ENCODE assay signal across 1 cellular context in genomic region chr7:2314209-2314955, GRCh38.
TF ChIP-seq lines count a peak whose summit lies in the region.

Gene SNX8, minus strand, starts transcription at chr7:2314441. Its CDS starts 20 bp downstream, at chr7:2314421.

TF ChIP-seq in GM12878, 131 proteins besides CTCF, POLR2A, EP300 and RAD21 (continued from another document and continues in another):
- TF ChIP-seq ZNF687 (IDR thresholded peaks at IDR 0.05) (peak; percentile 71), GATAD2B (conservative IDR thresholded peaks at IDR 0.05; ENCODE audit: low read depth) (peak; percentile 73), ZNF24 (IDR thresholded peaks at IDR 0.05) (peak; percentile 100), ATF7 (IDR thresholded peaks at IDR 0.05; ENCODE audit: low read depth) (peak; percentile 73), NFIC (IDR thresholded peaks at IDR 0.05; ENCODE audit: low read depth, low read length) (no peak), POLR2AphosphoS2 (IDR thresholded peaks at IDR 0.05; ENCODE audit: low read depth, low read length) (0 out of 2 replicates have a peak, but pooled peaks have one; percentile 50), SUPT20H (IDR thresholded peaks at IDR 0.05; ENCODE audit: borderline replicate concordance, control insufficient read depth, low read depth, low read length) (no peak), FOS (IDR thresholded peaks at IDR 0.05; ENCODE audit: borderline replicate concordance, extremely low read depth, insufficient read length) (peak; percentile 19), POLR2AphosphoS5 (IDR thresholded peaks at IDR 0.05; ENCODE audit: low read length) (peak; percentile 74; the same call in 1 of the 2 replicates), NKRF (conservative IDR thresholded peaks at IDR 0.05) (peak; percentile 46), MLLT1 (IDR thresholded peaks at IDR 0.05) (peak; percentile 65; the same call in 1 of the 2 replicates), RUNX3 (IDR thresholded peaks at IDR 0.05; ENCODE audit: low read length) (peak; percentile 64), RELA (IDR thresholded peaks at IDR 0.05; ENCODE audit: borderline replicate concordance, partially characterized antibody) (peak; percentile 9), CEBPZ (IDR thresholded peaks at IDR 0.05; ENCODE audit: low read depth, low read length) (no peak), EGR1 (IDR thresholded peaks at IDR 0.05; ENCODE audit: borderline replicate concordance in 1 of 2, low read depth in 2 of 2, low read length in 2 of 2) (peak in 1 of 2 experiments; percentile 92; a peak in 2 of 3 replicates), CREM (IDR thresholded peaks at IDR 0.05; ENCODE audit: low read depth) (peak; percentile 51; the same call in 1 of the 2 replicates), IRF4 (IDR thresholded peaks at IDR 0.05; ENCODE audit: low read depth, low read length) (0 out of 2 replicates have a peak, but pooled peaks have one; percentile 48), ZNF207 (IDR thresholded peaks at IDR 0.05; ENCODE audit: borderline replicate concordance) (no peak), USF1 (IDR thresholded peaks at IDR 0.05; ENCODE audit: borderline replicate concordance, extremely low read length, insufficient read depth, low read depth, low read length) (peak; percentile 92), SUZ12 (IDR thresholded peaks at IDR 0.05; ENCODE audit: unreplicated experiment) (no peak), MEF2B (IDR thresholded peaks at IDR 0.05; ENCODE audit: partially characterized antibody, poor library complexity, severe bottlenecking) (no peak), E4F1 (IDR thresholded peaks at IDR 0.05; ENCODE audit: borderline replicate concordance, partially characterized antibody) (peak; percentile 60), USF2 (IDR thresholded peaks at IDR 0.05; ENCODE audit: borderline replicate concordance, low read depth, low read length) (peak; percentile 79), POU2F2 (IDR thresholded peaks at IDR 0.05; ENCODE audit: borderline replicate concordance, low read depth, low read length) (0 out of 3 replicates have a peak, but pooled peaks have one; percentile 38), MTA2 (IDR thresholded peaks at IDR 0.05; ENCODE audit: low read depth) (peak; percentile 75), CHD4 (IDR thresholded peaks at IDR 0.05) (no peak), LARP7 (IDR thresholded peaks at IDR 0.05) (peak; percentile 78), SPI1 (IDR thresholded peaks at IDR 0.05; ENCODE audit: borderline replicate concordance, insufficient read depth, low read depth, low read length) (peak; percentile 89; the same call in 1 of the 2 replicates), NRF1 (conservative IDR thresholded peaks at IDR 0.05; ENCODE audit: low read depth, low read length) (peak; percentile 54), IKZF1 (conservative IDR thresholded peaks at IDR 0.05) (peak; percentile 68; the same call in 1 of the 2 replicates), RAD51 (IDR thresholded peaks at IDR 0.05) (peak; percentile 65), CEBPB (IDR thresholded peaks at IDR 0.05; ENCODE audit: borderline replicate concordance in 1 of 2, low read depth in 2 of 2, low read length in 2 of 2) (0 out of 4 replicates have a peak, but pooled peaks of 1 of the 2 experiments have one; percentile 19), SP1 (IDR thresholded peaks at IDR 0.05; ENCODE audit: low read depth, low read length) (peak; percentile 73), ATF3 (IDR thresholded peaks at IDR 0.05; ENCODE audit: borderline replicate concordance, extremely low read depth, low read depth, low read length) (peak; percentile 82; the same call in 1 of the 2 replicates), TCF3 (IDR thresholded peaks at IDR 0.05; ENCODE audit: borderline replicate concordance, insufficient read depth, low read depth, low read length) (peak; percentile 70; the same call in 1 of the 2 replicates), RBBP5 (conservative IDR thresholded peaks at IDR 0.05) (no peak), YY1 (IDR thresholded peaks at IDR 0.05; ENCODE audit: low read depth, low read length) (peak; percentile 63; the same call in 1 of the 2 replicates)
- TF ChIP-seq, protein P1, sequence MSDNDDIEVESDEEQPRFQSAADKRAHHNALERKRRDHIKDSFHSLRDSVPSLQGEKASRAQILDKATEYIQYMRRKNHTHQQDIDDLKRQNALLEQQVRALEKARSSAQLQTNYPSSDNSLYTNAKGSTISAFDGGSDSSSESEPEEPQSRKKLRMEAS (IDR thresholded peaks at IDR 0.05; ENCODE audit: low read depth, low read length) = peak; percentile 83
- TF ChIP-seq, protein P2, sequence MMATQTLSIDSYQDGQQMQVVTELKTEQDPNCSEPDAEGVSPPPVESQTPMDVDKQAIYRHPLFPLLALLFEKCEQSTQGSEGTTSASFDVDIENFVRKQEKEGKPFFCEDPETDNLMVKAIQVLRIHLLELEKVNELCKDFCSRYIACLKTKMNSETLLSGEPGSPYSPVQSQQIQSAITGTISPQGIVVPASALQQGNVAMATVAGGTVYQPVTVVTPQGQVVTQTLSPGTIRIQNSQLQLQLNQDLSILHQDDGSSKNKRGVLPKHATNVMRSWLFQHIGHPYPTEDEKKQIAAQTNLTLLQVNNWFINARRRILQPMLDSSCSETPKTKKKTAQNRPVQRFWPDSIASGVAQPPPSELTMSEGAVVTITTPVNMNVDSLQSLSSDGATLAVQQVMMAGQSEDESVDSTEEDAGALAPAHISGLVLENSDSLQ (IDR thresholded peaks at IDR 0.05) = peak; percentile 26; the same call in 1 of the 2 replicates
- TF ChIP-seq, protein P3, sequence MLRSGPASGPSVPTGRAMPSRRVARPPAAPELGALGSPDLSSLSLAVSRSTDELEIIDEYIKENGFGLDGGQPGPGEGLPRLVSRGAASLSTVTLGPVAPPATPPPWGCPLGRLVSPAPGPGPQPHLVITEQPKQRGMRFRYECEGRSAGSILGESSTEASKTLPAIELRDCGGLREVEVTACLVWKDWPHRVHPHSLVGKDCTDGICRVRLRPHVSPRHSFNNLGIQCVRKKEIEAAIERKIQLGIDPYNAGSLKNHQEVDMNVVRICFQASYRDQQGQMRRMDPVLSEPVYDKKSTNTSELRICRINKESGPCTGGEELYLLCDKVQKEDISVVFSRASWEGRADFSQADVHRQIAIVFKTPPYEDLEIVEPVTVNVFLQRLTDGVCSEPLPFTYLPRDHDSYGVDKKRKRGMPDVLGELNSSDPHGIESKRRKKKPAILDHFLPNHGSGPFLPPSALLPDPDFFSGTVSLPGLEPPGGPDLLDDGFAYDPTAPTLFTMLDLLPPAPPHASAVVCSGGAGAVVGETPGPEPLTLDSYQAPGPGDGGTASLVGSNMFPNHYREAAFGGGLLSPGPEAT (IDR thresholded peaks at IDR 0.05; ENCODE audit: low read depth) = 0 out of 2 replicates have a peak, but pooled peaks have one; percentile 24
